Comparison of ENCODE assay signal across 16 cellular contexts in genomic region chr19:39544201-39544903, GRCh38. TPM values are rescaled to one million over a fixed set of nuclear protein-coding genes. Genes with fewer than 3 reads are reported as not detected.
DNase-seq lines count a peak whose midpoint lies in the region; ATAC-seq, FAIRE-seq and TF ChIP-seq lines count a peak whose summit lies in the region.
"Had no signal": no experiment of that assay in that cellular context is flagged by ENCODE, and none has a peak within 500 bp of the region (broad histone marks: within the 10 kb centered on the region; RNA-seq: fewer than 3 reads in every experiment).

No MANE protein-coding gene starts in this region.

- TF ChIP-seq POLR2A in breast epithelium (IDR thresholded peaks at IDR 0.05): no peak

- no peak overlapping the region for H3K4me3 ChIP-seq in breast epithelium
- no peak overlapping the region for H3K4me3 ChIP-seq in effector memory CD4-positive, alpha-beta T cell (ENCODE audit: insufficient read depth, low read depth, low read length, poor library complexity, severe bottlenecking)

- no peaks in the 10 kb centered on the region for H3K4me1 ChIP-seq in breast epithelium
- peaks cover 19% of the 10 kb centered on the region for H3K4me1 ChIP-seq in effector memory CD4-positive, alpha-beta T cell (ENCODE audit: control insufficient read depth, insufficient read depth, low read length, poor library complexity, severe bottlenecking)

- no peak for FAIRE-seq in RCC 7860 (lab: Jason Lieb, UNC)
- FAIRE-seq: G401.6 had no signal

- H3K9me3 Mint-ChIP-seq in MCF 10A (ENCODE audit: unreplicated experiment): no peaks in the 10 kb centered on the region
- H3K9me3 Mint-ChIP-seq in stimulated activated naive B cell treated with anti-CD40 and anti-IgM and Interleukin-4, amounts not matched to agents 10 μg/mL and 1 μg/mL and 100 μg/mL, for 72 hours: no peaks in the 10 kb centered on the region
- H3K9me3 Mint-ChIP-seq: stimulated activated memory B cell treated with anti-CD40 and anti-IgM and Interleukin-4, amounts not matched to agents 10 μg/mL and 1 μg/mL and 100 μg/mL, for 72 hours had no signal

- no peaks in the 10 kb centered on the region for H3K27me3 Mint-ChIP-seq in MCF 10A (ENCODE audit: insufficient read depth, unreplicated experiment)
- H3K27me3 Mint-ChIP-seq in stimulated activated naive B cell treated with anti-CD40 and anti-IgM and Interleukin-4, amounts not matched to agents 10 μg/mL and 1 μg/mL and 100 μg/mL, for 72 hours: peaks cover 6 to 21% of the 10 kb centered on the region in 2 donors
- H3K27me3 Mint-ChIP-seq: stimulated activated memory B cell treated with anti-CD40 and anti-IgM and Interleukin-4, amounts not matched to agents 10 μg/mL and 1 μg/mL and 100 μg/mL, for 72 hours had no signal

- no peak overlapping the region for H3K4me3 Mint-ChIP-seq in MCF 10A (ENCODE audit: unreplicated experiment)
- H3K4me3 Mint-ChIP-seq in stimulated activated naive B cell treated with anti-CD40 and anti-IgM and Interleukin-4, amounts not matched to agents 10 μg/mL and 1 μg/mL and 100 μg/mL, for 72 hours: no peak overlapping the region
- H3K4me3 Mint-ChIP-seq: stimulated activated memory B cell treated with anti-CD40 and anti-IgM and Interleukin-4, amounts not matched to agents 10 μg/mL and 1 μg/mL and 100 μg/mL, for 72 hours had no signal

- DNase-seq in MCF 10A (ENCODE audit: unreplicated experiment): peak; percentile 40
- no peak for DNase-seq in breast epithelium (ENCODE audit: low spot score in 2 of 2)
- DNase-seq in RCC 7860 (ENCODE audit: low spot score): peak; percentile 10
- no peak for DNase-seq in effector memory CD4-positive, alpha-beta T cell
- DNase-seq in stimulated activated naive B cell treated with anti-CD40 and anti-IgM and Interleukin-4, amounts not matched to agents 10 μg/mL and 1 μg/mL and 100 μg/mL, for 72 hours: no peak
- no peak for DNase-seq in NCI-H524 treated with DMSO at 0.1 percent for 48 hours (lab: John Stamatoyannopoulos, UW)
- DNase-seq: HCEC 1CT; NCI-H1417; NCI-H526; stimulated activated CD4-positive, alpha-beta T cell treated with anti-CD3 and anti-CD28 coated beads, Interleukin-2, amount 100 ng/mL, for 48 hours had no signal

- BruUV-seq in MCF 10A (replicated peaks; lab: Mats Ljungman, UMichigan): no TSS peak

- no peak for TF ChIP-seq CTCF in MCF 10A (IDR thresholded peaks at IDR 0.05; ENCODE audit: unreplicated experiment)
- no peak for TF ChIP-seq CTCF in breast epithelium (IDR thresholded peaks at IDR 0.05)

- CTCF ChIA-PET in MCF 10A (lab: Yijun Ruan, JAX): interaction anchor here (0.6 to 0.7 kb wide), 2 partner anchors 25 to 530 kb away, joined by 4 read pairs; no protein-coding TSS in a partner anchor

- no peaks in the 10 kb centered on the region for H3K27me3 ChIP-seq in breast epithelium
- no peaks in the 10 kb centered on the region for H3K27me3 ChIP-seq in effector memory CD4-positive, alpha-beta T cell (replicated peaks; ENCODE audit: control insufficient read depth, insufficient read depth, low read length, poor library complexity, severe bottlenecking)

- intact Hi-C loops in MCF 10A (cut with micrococcal nuclease) (no loop called here), breast epithelium (cut with DNase I; ENCODE audit: low total_unique reads) (no loop called here)

- POLR2A ChIA-PET in MCF 10A (lab: Yijun Ruan, JAX): interaction anchor here (1.2 kb wide), 1 partner anchor 99 kb away, joined by 3 read pairs; the partner anchor contains the start of gene SUPT5H

- peaks cover 6% of the 10 kb centered on the region for H3K4me1 Mint-ChIP-seq in MCF 10A (ENCODE audit: insufficient read depth, unreplicated experiment)
- H3K4me1 Mint-ChIP-seq in stimulated activated naive B cell treated with anti-CD40 and anti-IgM and Interleukin-4, amounts not matched to agents 10 μg/mL and 1 μg/mL and 100 μg/mL, for 72 hours: peaks cover 10 to 39% of the 10 kb centered on the region in 2 donors

- no peaks in the 10 kb centered on the region for H3K36me3 ChIP-seq in breast epithelium
- H3K36me3 ChIP-seq in effector memory CD4-positive, alpha-beta T cell (ENCODE audit: control insufficient read depth, insufficient read depth, low read length): no peaks in the 10 kb centered on the region

- no peaks in the 10 kb centered on the region for H3K36me3 Mint-ChIP-seq in MCF 10A (ENCODE audit: insufficient read depth, unreplicated experiment)
- no peaks in the 10 kb centered on the region for H3K36me3 Mint-ChIP-seq in stimulated activated naive B cell treated with anti-CD40 and anti-IgM and Interleukin-4, amounts not matched to agents 10 μg/mL and 1 μg/mL and 100 μg/mL, for 72 hours
- H3K36me3 Mint-ChIP-seq: stimulated activated memory B cell treated with anti-CD40 and anti-IgM and Interleukin-4, amounts not matched to agents 10 μg/mL and 1 μg/mL and 100 μg/mL, for 72 hours had no signal

- no peak overlapping the region for H3K27ac Mint-ChIP-seq in MCF 10A (ENCODE audit: low read depth, unreplicated experiment)
- no peak overlapping the region for H3K27ac Mint-ChIP-seq in stimulated activated naive B cell treated with anti-CD40 and anti-IgM and Interleukin-4, amounts not matched to agents 10 μg/mL and 1 μg/mL and 100 μg/mL, for 72 hours
- H3K27ac Mint-ChIP-seq: stimulated activated memory B cell treated with anti-CD40 and anti-IgM and Interleukin-4, amounts not matched to agents 10 μg/mL and 1 μg/mL and 100 μg/mL, for 72 hours had no signal

- H3K27ac ChIP-seq in breast epithelium: no peak overlapping the region
- H3K27ac ChIP-seq in effector memory CD4-positive, alpha-beta T cell (ENCODE audit: insufficient read depth, low read length, poor library complexity, severe bottlenecking): peak overlapping the region; percentile 5

- peak; percentile 38 to 41 for ATAC-seq in stimulated activated naive B cell treated with anti-CD40 and anti-IgM and Interleukin-4, amounts not matched to agents 10 μg/mL and 1 μg/mL and 100 μg/mL, for 72 hours (replicated peaks)
- ATAC-seq in esophagus mucosa: no peak
- ATAC-seq in HG03139 (IDR thresholded peaks at IDR 0.05; ENCODE audit: unreplicated experiment): no peak
- ATAC-seq: stimulated activated memory B cell treated with anti-CD40 and anti-IgM and Interleukin-4, amounts not matched to agents 10 μg/mL and 1 μg/mL and 100 μg/mL, for 72 hours had no signal

- H3K9me3 ChIP-seq in breast epithelium: no peaks in the 10 kb centered on the region
- no peaks in the 10 kb centered on the region for H3K9me3 ChIP-seq in effector memory CD4-positive, alpha-beta T cell (ENCODE audit: control insufficient read depth, low read length)

RNA-seq across cellular contexts. Expression of gene EID2, which starts 4.4 kb away (rescaled TPM):
- total RNA-seq in MCF 10A (2022) (8.5 and 10.4 TPM in 2 replicates), breast epithelium (10 to 100 TPM; 13.0 to 14.7 (median 13.4) TPM), esophagus mucosa (6.7 TPM)

RNA-seq across cellular contexts. Expression of gene EID2B, which starts 11.7 kb away (rescaled TPM):
- 2.0 and 3.3 TPM in 2 replicates for total RNA-seq in MCF 10A (2022)
- total RNA-seq in breast epithelium: 1 to 10 TPM; 3.4 to 5.6 (median 4.3) TPM
- total RNA-seq in esophagus mucosa: 0.20 TPM

RNA-seq across cellular contexts. Expression of gene SELENOV, which starts 29.4 kb away (rescaled TPM):
- total RNA-seq in MCF 10A (2022): not detected in 2 replicates
- not detected for total RNA-seq in breast epithelium
- not detected for total RNA-seq in esophagus mucosa
- total RNA-seq: pulmonary artery endothelial cell had no signal

RNA-seq across cellular contexts. Expression of gene DLL3, which starts 45.6 kb away (rescaled TPM):
- 0.56 and 0.68 TPM in 2 replicates for total RNA-seq in MCF 10A (2022)
- total RNA-seq in breast epithelium: not detected
- total RNA-seq in esophagus mucosa: not detected

RNA-seq across cellular contexts. Expression of gene LGALS13, which starts 58.0 kb away (rescaled TPM):
- total RNA-seq in MCF 10A (2022) (not detected in 2 replicates), breast epithelium (not detected), esophagus mucosa (not detected)
- total RNA-seq: epithelial cell of proximal tubule, pulmonary artery endothelial cell had no signal

Comparison
In these comparisons a context has a peak if more than half of its experiments do, and no peak if none do; other contexts are left out.
1. DNase-seq: peak in MCF 10A (single experiment) and RCC 7860 (single experiment); none in breast epithelium (0 of 2), effector memory CD4-positive, alpha-beta T cell (0 of 3), stimulated activated naive B cell treated with anti-CD40 and anti-IgM and Interleukin-4, amounts not matched to agents 10 μg/mL and 1 μg/mL and 100 μg/mL, for 72 hours (single experiment) and NCI-H524 treated with DMSO at 0.1 percent for 48 hours (single experiment).
2. ATAC-seq: peak in stimulated activated naive B cell treated with anti-CD40 and anti-IgM and Interleukin-4, amounts not matched to agents 10 μg/mL and 1 μg/mL and 100 μg/mL, for 72 hours (2 of 2); none in esophagus mucosa (single experiment) and HG03139 (single experiment).